ENCODE assay signal across 8 cellular contexts in the genomic region with DNA sequence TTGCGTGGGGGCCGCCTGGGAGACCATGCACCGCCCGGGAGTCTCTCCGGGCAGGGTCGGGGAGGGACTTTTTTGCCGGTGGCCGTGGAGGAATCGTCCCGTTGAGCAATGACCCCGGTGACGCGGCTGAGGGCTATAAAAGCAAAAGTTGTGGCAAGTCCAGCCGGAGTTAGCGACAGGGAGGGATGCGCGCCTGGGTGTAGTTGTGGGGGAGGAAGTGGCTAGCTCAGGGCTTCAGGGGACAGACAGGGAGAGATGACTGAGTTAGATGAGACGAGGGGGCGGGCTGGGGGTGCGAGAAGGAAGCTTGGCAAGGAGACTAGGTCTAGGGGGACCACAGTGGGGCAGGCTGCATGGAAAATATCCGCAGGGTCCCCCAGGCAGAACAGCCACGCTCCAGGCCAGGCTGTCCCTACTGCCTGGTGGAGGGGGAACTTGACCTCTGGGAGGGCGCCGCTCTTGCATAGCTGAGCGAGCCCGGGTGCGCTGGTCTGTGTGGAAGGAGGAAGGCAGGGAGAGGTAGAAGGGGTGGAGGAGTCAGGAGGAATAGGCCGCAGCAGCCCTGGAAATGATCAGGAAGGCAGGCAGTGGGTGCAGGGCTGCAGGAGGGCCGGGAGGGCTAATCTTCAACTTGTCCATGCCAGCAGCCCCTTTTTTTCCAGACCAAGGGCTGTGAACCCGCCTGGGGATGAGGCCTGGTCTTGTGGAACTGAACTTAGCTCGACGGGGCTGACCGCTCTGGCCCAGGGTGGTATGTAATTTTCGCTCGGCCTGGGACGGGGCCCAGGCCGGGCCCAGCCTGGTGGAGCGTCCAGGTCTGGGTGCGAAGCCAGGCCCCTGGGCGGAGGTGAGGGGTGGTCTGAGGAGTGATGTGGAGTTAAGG. TPM values are rescaled to one million over a fixed set of nuclear protein-coding genes. Genes with fewer than 3 reads are reported as not detected.
DNase-seq lines count a peak whose midpoint lies in the region; ATAC-seq and TF ChIP-seq lines count a peak whose summit lies in the region.

A gene (plus strand): TSS at position 166 of the 883 bp plus-strand sequence.

- peak; percentile 21 for ATAC-seq in HG03097 (IDR thresholded peaks at IDR 0.05; ENCODE audit: low FRiP score, unreplicated experiment)
- peak; percentile 6 to 11 for ATAC-seq in activated T-cell treated with anti-CD3 and anti-CD28 coated beads, Interleukin-2, amount 50 U/mL, for 4 hours
- ATAC-seq in HG02852 (IDR thresholded peaks at IDR 0.05; ENCODE audit: unreplicated experiment) = no peak

- H3K9me3 Mint-ChIP-seq in CD8-positive, alpha-beta memory T cell = peaks cover 0 to 4% (median 0%) of the 10 kb centered on the region in 5 donors
- no peaks in the 10 kb centered on the region for H3K9me3 Mint-ChIP-seq in activated T-cell treated with anti-CD3 and anti-CD28 coated beads, Interleukin-2, amount 50 U/mL, for 4 hours

- peaks cover 0 to 24% of the 10 kb centered on the region in 2 donors for H3K27me3 Mint-ChIP-seq in CD8-positive, alpha-beta memory T cell
- H3K27me3 Mint-ChIP-seq in activated T-cell treated with anti-CD3 and anti-CD28 coated beads, Interleukin-2, amount 50 U/mL, for 4 hours (ENCODE audit: low read depth) = no peaks in the 10 kb centered on the region

- H3K4me1 ChIP-seq in CD8-positive, alpha-beta memory T cell (ENCODE audit: insufficient read depth, low read length) = peaks cover 52% of the 10 kb centered on the region
- H3K4me1 ChIP-seq in Peyer's patch (peaks cover 2 to 31% (median 26%) of the 10 kb centered on the region in 4 donors), esophagus (ENCODE audit: control insufficient read depth in 2 of 2, insufficient read depth in 2 of 2, low read length in 1 of 2) (peaks cover 6 to 13% of the 10 kb centered on the region in 2 donors), muscle layer of duodenum (ENCODE audit: control insufficient read depth in 1 of 2, insufficient read depth in 2 of 2, low read length in 2 of 2) (peaks cover under 1 to 23% of the 10 kb centered on the region in 2 donors)

- POLR2A ChIA-PET in CD8-positive, alpha-beta memory T cell (lab: Charles Lee) = interaction anchor here (0.5 to 20.1 kb wide), 15 partner anchors 10 to 437 kb away, joined by 3 to 1366 read pairs (median 5); a partner anchor contains a TSS

- no peaks in the 10 kb centered on the region for H3K9me3 ChIP-seq in CD8-positive, alpha-beta memory T cell (ENCODE audit: low read length)
- H3K9me3 ChIP-seq in Peyer's patch (no peaks in the 10 kb centered on the region), esophagus (ENCODE audit: control insufficient read depth in 2 of 2, insufficient read depth in 1 of 2, low read depth in 1 of 2, low read length in 1 of 2) (no peaks in the 10 kb centered on the region), muscle layer of duodenum (ENCODE audit: control insufficient read depth in 1 of 2, low read length in 2 of 2) (no peaks in the 10 kb centered on the region)

- 1% methylated on average over 39 to 40 of the region's 40 CpGs for WGBS in esophagus, 2 donors

- no peaks in the 10 kb centered on the region for H3K27me3 ChIP-seq in CD8-positive, alpha-beta memory T cell (ENCODE audit: insufficient read depth, low read length, poor library complexity, severe bottlenecking)
- H3K27me3 ChIP-seq in Peyer's patch (no peaks in the 10 kb centered on the region), esophagus (ENCODE audit: control insufficient read depth in 1 of 2, insufficient read depth in 2 of 2, low read length in 2 of 2) (no peaks in the 10 kb centered on the region), muscle layer of duodenum (ENCODE audit: low read depth, low read length) (no peaks in the 10 kb centered on the region)

- peaks cover 6% of the 10 kb centered on the region for H3K36me3 ChIP-seq in CD8-positive, alpha-beta memory T cell (ENCODE audit: insufficient read depth, low read length)
- peaks cover 0 to 33% (median 0%) of the 10 kb centered on the region in 3 donors for H3K36me3 ChIP-seq in Peyer's patch
- H3K36me3 ChIP-seq in esophagus (ENCODE audit: control insufficient read depth in 2 of 2, insufficient read depth in 2 of 2, low read length in 1 of 2) = peaks cover 0 to 5% of the 10 kb centered on the region in 2 donors
- peaks cover 33 to 85% of the 10 kb centered on the region in 2 donors for H3K36me3 ChIP-seq in muscle layer of duodenum (ENCODE audit: control insufficient read depth in 1 of 2, insufficient read depth in 2 of 2, low read length in 2 of 2)

- peaks cover 28 to 62% (median 32%) of the 10 kb centered on the region in 3 donors for H3K36me3 Mint-ChIP-seq in CD8-positive, alpha-beta memory T cell
- H3K36me3 Mint-ChIP-seq in activated T-cell treated with anti-CD3 and anti-CD28 coated beads, Interleukin-2, amount 50 U/mL, for 4 hours (ENCODE audit: insufficient read depth) = peaks cover 34% of the 10 kb centered on the region

- TF ChIP-seq POLR2A in Peyer's patch (IDR thresholded peaks at IDR 0.05) = peak in 1 of 2 donors; percentile 100

- CTCF ChIA-PET in CD8-positive, alpha-beta memory T cell (lab: Charles Lee) = interaction anchor here (0.9 to 11.7 kb wide), 6 partner anchors 10 to 102 kb away, joined by 3 to 448 read pairs (median 4); a partner anchor contains a TSS

- H3K4me3 ChIP-seq in CD8-positive, alpha-beta memory T cell (ENCODE audit: low read length) = peak within 1 kb of the TSS; percentile 89
- H3K4me3 ChIP-seq in Peyer's patch (peak within 1 kb of the TSS; percentile 61 to 91 (median 74)), esophagus (ENCODE audit: low read depth in 1 of 2, low read length in 2 of 2) (peak within 1 kb of the TSS; percentile 87 to 100), muscle layer of duodenum (ENCODE audit: low read depth in 1 of 2, low read length in 2 of 2) (peak within 1 kb of the TSS; percentile 99 to 100)

- H3K27ac Mint-ChIP-seq in CD8-positive, alpha-beta memory T cell = peak within 1 kb of the TSS; percentile 94 to 100 (median 97)

- H3K27ac ChIP-seq in CD8-positive, alpha-beta memory T cell (ENCODE audit: low read depth, low read length) = peak within 1 kb of the TSS; percentile 98
- H3K27ac ChIP-seq in Peyer's patch = peak within 1 kb of the TSS; percentile 97 to 100 (median 98)
- peak within 1 kb of the TSS; percentile 99 for H3K27ac ChIP-seq in esophagus (ENCODE audit: low read depth in 2 of 2, low read length in 1 of 2)
- H3K27ac ChIP-seq in muscle layer of duodenum (ENCODE audit: low read length) = peak within 1 kb of the TSS; percentile 100

- H3K4me3 Mint-ChIP-seq in CD8-positive, alpha-beta memory T cell = peak within 1 kb of the TSS; percentile 93 to 97 (median 94)
- peak within 1 kb of the TSS; percentile 100 for H3K4me3 Mint-ChIP-seq in activated T-cell treated with anti-CD3 and anti-CD28 coated beads, Interleukin-2, amount 50 U/mL, for 4 hours

- TF ChIP-seq CTCF in Peyer's patch (IDR thresholded peaks at IDR 0.05) = no peak

- H3K4me1 Mint-ChIP-seq in CD8-positive, alpha-beta memory T cell = peaks cover 54 to 61% (median 59%) of the 10 kb centered on the region in 3 donors
- H3K4me1 Mint-ChIP-seq in activated T-cell treated with anti-CD3 and anti-CD28 coated beads, Interleukin-2, amount 50 U/mL, for 4 hours (ENCODE audit: low read depth) = peaks cover 39% of the 10 kb centered on the region

- DNase-seq in CD8-positive, alpha-beta memory T cell = peak; percentile 80 to 95 (median 86)
- DNase-seq in Peyer's patch = peak; percentile 98 to 99 (median 98)
- peak; percentile 89 for DNase-seq in activated T-cell treated with anti-CD3 and anti-CD28 coated beads, Interleukin-2, amount 50 U/mL, for 4 hours
- peak; percentile 91 for DNase-seq in stimulated activated CD8-positive, alpha-beta memory T cell treated with anti-CD3 and anti-CD28 coated beads, Interleukin-7, amount 100 ng/mL, for 24 hours (ENCODE audit: low read depth)

RNA-seq across cellular contexts. Expression of the gene that starts here (rescaled TPM):
- 100 to 1,000 TPM; 196 to 204 TPM for total RNA-seq in CD8-positive, alpha-beta memory T cell
- 2.7 TPM for polyA plus RNA-seq in CD8-positive, alpha-beta memory T cell
- 1,000 to 10,000 TPM in 2 of 4 donors, 100 to 1,000 TPM in 2; 705 to 1,411 (median 1,064) TPM for total RNA-seq in Peyer's patch
- 100 to 1,000 TPM in 2 of 3 donors, 10 to 100 TPM in 1; 95.5 to 136 (median 123) TPM for total RNA-seq in activated T-cell treated with anti-CD3 and anti-CD28 coated beads, Interleukin-2, amount 50 U/mL, for 4 hours
- polyA plus RNA-seq in esophagus = 1,000 to 10,000 TPM in 1 of 2 donors, 100 to 1,000 TPM in 1; 536 to 1,203 TPM

Comparison
In these comparisons a context has a peak if more than half of its experiments do, and no peak if none do; other contexts are left out.
1. RNA of the gene that starts here (polyA plus RNA-seq): 536 to 1,203 TPM in esophagus; 2.7 TPM in CD8-positive, alpha-beta memory T cell (single experiment); every median in the first group is over 100 times any median in the second.
2. Peak in every context shown above with its lines, with median percentiles within 50 percentile points of each other: DNase-seq, H3K27ac ChIP-seq and H3K4me3 ChIP-seq.